Comparison of ENCODE assay signal across 30 cellular contexts in genomic region chr22:25781801-25782200, GRCh38. TPM values are rescaled to one million over a fixed set of nuclear protein-coding genes. Genes with fewer than 3 reads are reported as not detected.
"Had no signal": no experiment of that assay in that cellular context is flagged by ENCODE, and none has a peak within 500 bp of the region (broad histone marks: within the 10 kb centered on the region; RNA-seq: fewer than 3 reads in every experiment).

No MANE protein-coding gene starts in this region.

- H3K4me3 ChIP-seq: esophagus squamous epithelium, heart right ventricle, lung, neural progenitor cell, ovary, psoas muscle, skin epidermis had no signal

- H3K9ac ChIP-seq: neural progenitor cell had no signal

- ATAC-seq: effector memory CD8-positive, alpha-beta T cell; heart right ventricle; left lobe of liver; naive thymus-derived CD4-positive, alpha-beta T cell; right cardiac atrium; stimulated activated naive B cell treated with anti-CD40 and anti-IgM and Interleukin-4, amounts not matched to agents 10 μg/mL and 1 μg/mL and 100 μg/mL, for 72 hours had no signal

- H3K36me3 Mint-ChIP-seq: immature natural killer cell; memory B cell; mesothelial cell of epicardium; neural progenitor cell; stimulated activated naive B cell treated with anti-CD40 and anti-IgM and Interleukin-4, amounts not matched to agents 10 μg/mL and 1 μg/mL and 100 μg/mL, for 72 hours; type B pancreatic cell had no signal

- H3K4me2 ChIP-seq: neural progenitor cell had no signal

- H3K4me3 Mint-ChIP-seq: effector memory CD8-positive, alpha-beta T cell; immature natural killer cell; memory B cell; mesothelial cell of epicardium; naive thymus-derived CD4-positive, alpha-beta T cell; nephron; neural progenitor cell; stimulated activated naive B cell treated with anti-CD40 and anti-IgM and Interleukin-4, amounts not matched to agents 10 μg/mL and 1 μg/mL and 100 μg/mL, for 72 hours; stimulated activated naive CD8-positive, alpha-beta T cell treated with anti-CD3 and anti-CD28 coated beads, Interleukin-15, Interleukin-2, amounts not matched to agents 100 ng/mL and 50 ng/mL, for 24 hours; type B pancreatic cell had no signal

- H3K27ac Mint-ChIP-seq: effector memory CD8-positive, alpha-beta T cell; immature natural killer cell; memory B cell; mesothelial cell of epicardium; naive thymus-derived CD4-positive, alpha-beta T cell; nephron; neural progenitor cell; stimulated activated naive B cell treated with anti-CD40 and anti-IgM and Interleukin-4, amounts not matched to agents 10 μg/mL and 1 μg/mL and 100 μg/mL, for 72 hours; stimulated activated naive CD8-positive, alpha-beta T cell treated with anti-CD3 and anti-CD28 coated beads, Interleukin-15, Interleukin-2, amounts not matched to agents 100 ng/mL and 50 ng/mL, for 24 hours; type B pancreatic cell had no signal

- DNase-seq: cerebellar nuclear complex; cortex of kidney; effector memory CD8-positive, alpha-beta T cell; erythroblast; esophagus squamous epithelium; foreskin melanocyte; glutamatergic neuron; heart right ventricle; hypothalamus; immature natural killer cell; islet precursor cell; naive thymus-derived CD4-positive, alpha-beta T cell; occipital lobe; ovary; right cardiac atrium; stimulated activated CD4-positive, alpha-beta T cell treated with anti-CD3 and anti-CD28 coated beads, Interleukin-15, amount 100 ng/mL, for 24 hours; stimulated activated CD4-positive, alpha-beta T cell treated with anti-CD3 and anti-CD28 coated beads, Interleukin-2, amount 100 ng/mL, for 48 hours; stimulated activated naive B cell treated with anti-CD40 and anti-IgM and Interleukin-4, amounts not matched to agents 10 μg/mL and 1 μg/mL and 100 μg/mL, for 72 hours had no signal

- H2AFZ ChIP-seq: neural progenitor cell had no signal

- H3K4me1 ChIP-seq: esophagus squamous epithelium, heart right ventricle, neural progenitor cell, psoas muscle had no signal

- H3K27ac ChIP-seq: esophagus squamous epithelium, heart right ventricle, neural progenitor cell, ovary, skin epidermis had no signal

- H3K27me3 Mint-ChIP-seq: stimulated activated naive CD8-positive, alpha-beta T cell treated with anti-CD3 and anti-CD28 coated beads, Interleukin-15, Interleukin-2, amounts not matched to agents 100 ng/mL and 50 ng/mL, for 24 hours had no signal

- H3K4me1 Mint-ChIP-seq: immature natural killer cell; memory B cell; nephron; stimulated activated naive B cell treated with anti-CD40 and anti-IgM and Interleukin-4, amounts not matched to agents 10 μg/mL and 1 μg/mL and 100 μg/mL, for 72 hours had no signal

- FAIRE-seq: endometrium had no signal

- H3K27me3 ChIP-seq: neural progenitor cell, ovary had no signal

- H3K36me3 ChIP-seq: esophagus squamous epithelium, neural progenitor cell, ovary had no signal

- H3K9me3 ChIP-seq: esophagus squamous epithelium, ovary, psoas muscle had no signal

- H3K9me3 Mint-ChIP-seq: effector memory CD8-positive, alpha-beta T cell; immature natural killer cell; memory B cell; mesothelial cell of epicardium; naive thymus-derived CD4-positive, alpha-beta T cell; nephron; neural progenitor cell; stimulated activated naive B cell treated with anti-CD40 and anti-IgM and Interleukin-4, amounts not matched to agents 10 μg/mL and 1 μg/mL and 100 μg/mL, for 72 hours; stimulated activated naive CD8-positive, alpha-beta T cell treated with anti-CD3 and anti-CD28 coated beads, Interleukin-15, Interleukin-2, amounts not matched to agents 100 ng/mL and 50 ng/mL, for 24 hours; type B pancreatic cell had no signal

RNA-seq across cellular contexts. Expression of gene MYO18B, which starts 39.8 kb away (rescaled TPM):
- total RNA-seq: left lobe of liver, renal cortical epithelial cell had no signal
- polyA plus RNA-seq: immature natural killer cell; naive thymus-derived CD4-positive, alpha-beta T cell had no signal
